Comparison of ENCODE assay signal across 7 cellular contexts in genomic region chr12:72520044-72520678, GRCh38.
A peak's percentile ranks its signal among the peaks of the same experiment; 100 is the strongest.
DNase-seq lines count a peak whose midpoint lies in the region; ATAC-seq and TF ChIP-seq lines count a peak whose summit lies in the region.
"Not testable (repeated sequence)": the region's sequence is repeated elsewhere in the genome, so short reads cannot be mapped to it uniquely, and the experiment has no call there.

No MANE protein-coding gene starts in this region.

- peak; percentile 43 for DNase-seq in COLO668 (lab: John Stamatoyannopoulos, UW; ENCODE audit: unreplicated experiment)
- peak; percentile 42 for DNase-seq in ELF-1 (ENCODE audit: low read depth, low spot score)
- peak; percentile 6 for DNase-seq in HCT116 (ENCODE audit: low read depth, low spot score)
- peak; percentile 7 to 33 (median 32) for DNase-seq in NCI-H1417 (lab: John Stamatoyannopoulos, UW)
- peak; percentile 66 for DNase-seq in NCI-H748 (lab: John Stamatoyannopoulos, UW; ENCODE audit: unreplicated experiment)
- DNase-seq in RPMI8226 = peak; percentile 3
- DNase-seq in chondrocyte (ENCODE audit: low spot score) = peak; percentile 41

- not testable (repeated sequence) for H3K9me2 ChIP-seq in HCT116 (ENCODE audit: insufficient read depth)

- not testable (repeated sequence) for H3K36me3 ChIP-seq in HCT116 (ENCODE audit: control insufficient read depth in 1 of 2, insufficient read depth in 2 of 2, low read length in 2 of 2)

- peak overlapping the region; percentile 21 to 47; a peak in 3 of 4 replicates for H3K4me3 ChIP-seq in HCT116 (replicated peaks in 1 of 2; ENCODE audit: low read depth in 1 of 2, low read length in 2 of 2)

- not testable (repeated sequence) for H4K20me1 ChIP-seq in HCT116 (ENCODE audit: insufficient read depth)

- 0 out of 2 replicates have a peak overlapping the region, but pooled peaks have one; percentile 25 for H3K9ac ChIP-seq in HCT116 (ENCODE audit: low read length)

- not testable (repeated sequence) for H3K4me1 ChIP-seq in HCT116 (ENCODE audit: control insufficient read depth in 1 of 2, insufficient read depth in 2 of 2, low read length in 2 of 2)

- not testable (repeated sequence) for TF ChIP-seq RAD21 in HCT116 (IDR thresholded peaks at IDR 0.05; ENCODE audit: low read depth)

- H3K36me3 Mint-ChIP-seq in chondrocyte (ENCODE audit: low read depth) = not testable (repeated sequence)

- not testable (repeated sequence) for H3K27me3 ChIP-seq in HCT116 (ENCODE audit: insufficient read depth, low read length)

- H2AFZ ChIP-seq in HCT116 (ENCODE audit: low read depth, low read length, poor library complexity, severe bottlenecking) = not testable (repeated sequence)

- BruUV-seq in HCT116 (replicated peaks; lab: Mats Ljungman, UMichigan) = not testable (repeated sequence)

- 0 out of 2 replicates have a peak overlapping the region, but pooled peaks have one; percentile 22 for H3K27ac ChIP-seq in HCT116 (ENCODE audit: low read depth, low read length)

- peak overlapping the region; percentile 64 for H3K4me2 ChIP-seq in HCT116 (ENCODE audit: low read length)

- intact Hi-C loops in HCT116 (cut with micrococcal nuclease) = not testable (repeated sequence)

- ATAC-seq in HCT116 = not testable (repeated sequence)

- not testable (repeated sequence) for H3K79me2 ChIP-seq in HCT116 (ENCODE audit: insufficient read depth, low read length)

- RAD21 ChIA-PET in HCT116 (lab: Charles Lee; ENCODE audit: low non-redundant PET in 1 of 2, low total read pairs in 2 of 2, uncharacterized antibody in 2 of 2, unreplicated experiment in 2 of 2) = not testable (repeated sequence)

- H3K27me3 Mint-ChIP-seq in chondrocyte (ENCODE audit: low read depth) = not testable (repeated sequence)

- CTCF ChIA-PET in HCT116 (lab: Charles Lee) = not testable (repeated sequence)

- H3K4me3 Mint-ChIP-seq in chondrocyte (ENCODE audit: unreplicated experiment) = not testable (repeated sequence)

- H3K9me3 ChIP-seq in HCT116 (ENCODE audit: control insufficient read depth in 1 of 2, insufficient read depth in 1 of 2, low read depth in 1 of 2, low read length in 2 of 2) = not testable (repeated sequence)

- POLR2A ChIA-PET in HCT116 (lab: Charles Lee) = interaction anchor here (1.5 kb wide), 1 partner anchor 10 kb away, joined by 5 read pairs; no protein-coding TSS in a partner anchor

- H3K9me3 Mint-ChIP-seq in chondrocyte (ENCODE audit: low read depth) = not testable (repeated sequence)

- H3K27ac Mint-ChIP-seq in chondrocyte (ENCODE audit: unreplicated experiment) = not testable (repeated sequence)

- not testable (repeated sequence) for H3K4me1 Mint-ChIP-seq in chondrocyte (ENCODE audit: low read depth)

- TF ChIP-seq POLR2A in HCT116 (IDR thresholded peaks at IDR 0.05; ENCODE audit: borderline replicate concordance, extremely low read depth, insufficient read depth, insufficient read length) = not testable (repeated sequence)

- not testable (repeated sequence) for TF ChIP-seq CTCF in HCT116 (IDR thresholded peaks at IDR 0.05 in 2 of 3, conservative IDR thresholded peaks at IDR 0.05 in 1 of 3; ENCODE audit: borderline replicate concordance in 1 of 3, insufficient read depth in 1 of 3, low read depth in 2 of 3, low read length in 2 of 3); chondrocyte (IDR thresholded peaks at IDR 0.05)

Comparison
In these comparisons a context has a peak if more than half of its experiments do, and no peak if none do; other contexts are left out.
1. DNase-seq: peak in every context shown above with its lines; median percentile 66 in NCI-H748; 43 in COLO668; 42 in ELF-1; 41 in chondrocyte; 32 in NCI-H1417; 6 in HCT116; 3 in RPMI8226.